Comparison of ENCODE assay signal across 8 cellular contexts in genomic region chr21:5117666-5118295, GRCh38.
DNase-seq lines count a peak whose midpoint lies in the region; ATAC-seq and TF ChIP-seq lines count a peak whose summit lies in the region.
"Not testable (repeated sequence)": the region's sequence is repeated elsewhere in the genome, so short reads cannot be mapped to it uniquely, and the experiment has no call there.

No MANE protein-coding gene starts in this region.

- peak in 5 of 7 experiments; percentile 6 to 40 (median 9) for DNase-seq in CD8-positive, alpha-beta T cell
- DNase-seq in Karpas-422 (peak; percentile 42), T-helper 22 cell (ENCODE audit: low read depth) (peak; percentile 14), coronary artery (ENCODE audit: low spot score) (peak; percentile 56), left colon (peak; percentile 18 to 33), upper lobe of left lung (peak; percentile 20 to 31)
- peak; percentile 67 for DNase-seq in activated effector memory CD4-positive, alpha-beta T cell treated with anti-CD3 and anti-CD28 coated beads, Interleukin-2, amount 50 U/mL, for 16 hours
- DNase-seq in natural killer cell: not testable (repeated sequence)

- H3K4me3 Mint-ChIP-seq in CD8-positive, alpha-beta T cell; natural killer cell: not testable (repeated sequence)

- not testable (repeated sequence) for H4K20me1 ChIP-seq in Karpas-422 (ENCODE audit: insufficient read depth, low read depth, low read length)

- TF ChIP-seq POLR2A in upper lobe of left lung (IDR thresholded peaks at IDR 0.05): not testable (repeated sequence)

- H3K36me3 Mint-ChIP-seq in CD8-positive, alpha-beta T cell; natural killer cell: not testable (repeated sequence)

- H3K9ac ChIP-seq in Karpas-422 (ENCODE audit: low read length): not testable (repeated sequence)

- not testable (repeated sequence) for H3K36me3 ChIP-seq in CD8-positive, alpha-beta T cell (ENCODE audit: insufficient read depth, low read length); Karpas-422 (ENCODE audit: insufficient read depth, low read length); upper lobe of left lung

- H3K4me1 Mint-ChIP-seq in CD8-positive, alpha-beta T cell (ENCODE audit: low read depth); natural killer cell: not testable (repeated sequence)

- intact Hi-C loops in CD8-positive, alpha-beta T cell (cut with DNase I, micrococcal nuclease); left colon (cut with DNase I, micrococcal nuclease); natural killer cell (cut with micrococcal nuclease): not testable (repeated sequence)

- 67% methylated on average over 4 of the region's 17 CpGs; no CpG with 5 or more reads in 1 of the 2 donors for WGBS in upper lobe of left lung, 2 donors

- not testable (repeated sequence) for TF ChIP-seq EP300 in upper lobe of left lung (IDR thresholded peaks at IDR 0.05)

- peak; percentile 20 for ATAC-seq in CD8-positive, alpha-beta T cell
- ATAC-seq in left colon: not testable (repeated sequence)
- ATAC-seq in natural killer cell: peak in 2 of 3 donors; percentile 7 to 30
- peak in 1 of 2 donors; percentile 13 for ATAC-seq in upper lobe of left lung (ENCODE audit: low FRiP score in 2 of 2)

- H3K4me2 ChIP-seq in Karpas-422 (ENCODE audit: low read depth, low read length, poor library complexity, severe bottlenecking): not testable (repeated sequence)

- not testable (repeated sequence) for H3K9me3 ChIP-seq in CD8-positive, alpha-beta T cell (ENCODE audit: low read length); Karpas-422 (ENCODE audit: low read length); upper lobe of left lung

- not testable (repeated sequence) for H3K9me2 ChIP-seq in Karpas-422 (replicated peaks; ENCODE audit: insufficient read depth, low read length)

- not testable (repeated sequence) for H3K4me3 ChIP-seq in CD8-positive, alpha-beta T cell (ENCODE audit: low read depth, low read length); Karpas-422 (ENCODE audit: low read length); coronary artery; upper lobe of left lung

- POLR2A ChIA-PET in CD8-positive, alpha-beta T cell (lab: Charles Lee): not testable (repeated sequence)

- H3K27ac Mint-ChIP-seq in CD8-positive, alpha-beta T cell: peak overlapping the region; percentile 80
- not testable (repeated sequence) for H3K27ac Mint-ChIP-seq in natural killer cell

- H2AFZ ChIP-seq in Karpas-422 (ENCODE audit: low read length): not testable (repeated sequence)

- CTCF ChIA-PET in CD8-positive, alpha-beta T cell (lab: Charles Lee): not testable (repeated sequence)

- not testable (repeated sequence) for H3K27me3 ChIP-seq in CD8-positive, alpha-beta T cell (ENCODE audit: insufficient read depth, low read length); Karpas-422 (ENCODE audit: low read length); upper lobe of left lung

- not testable (repeated sequence) for H3K9me3 Mint-ChIP-seq in CD8-positive, alpha-beta T cell; natural killer cell

- H3K27me3 Mint-ChIP-seq in CD8-positive, alpha-beta T cell (ENCODE audit: low read depth); natural killer cell (ENCODE audit: low read depth in 2 of 2): not testable (repeated sequence)

- H3K79me2 ChIP-seq in Karpas-422 (ENCODE audit: low read length): not testable (repeated sequence)

- TF ChIP-seq CTCF in CD8-positive, alpha-beta T cell (IDR thresholded peaks at IDR 0.05); coronary artery (IDR thresholded peaks at IDR 0.05); natural killer cell (IDR thresholded peaks at IDR 0.05); upper lobe of left lung (IDR thresholded peaks at IDR 0.05): not testable (repeated sequence)

- H3K4me1 ChIP-seq in CD8-positive, alpha-beta T cell (ENCODE audit: insufficient read depth, low read length); Karpas-422 (ENCODE audit: low read length); upper lobe of left lung: not testable (repeated sequence)

- not testable (repeated sequence) for H3K27ac ChIP-seq in CD8-positive, alpha-beta T cell (ENCODE audit: low read depth, low read length); Karpas-422 (ENCODE audit: low read length); coronary artery; upper lobe of left lung
